1 cellular context compared by ENCODE assay signal in the genomic region with DNA sequence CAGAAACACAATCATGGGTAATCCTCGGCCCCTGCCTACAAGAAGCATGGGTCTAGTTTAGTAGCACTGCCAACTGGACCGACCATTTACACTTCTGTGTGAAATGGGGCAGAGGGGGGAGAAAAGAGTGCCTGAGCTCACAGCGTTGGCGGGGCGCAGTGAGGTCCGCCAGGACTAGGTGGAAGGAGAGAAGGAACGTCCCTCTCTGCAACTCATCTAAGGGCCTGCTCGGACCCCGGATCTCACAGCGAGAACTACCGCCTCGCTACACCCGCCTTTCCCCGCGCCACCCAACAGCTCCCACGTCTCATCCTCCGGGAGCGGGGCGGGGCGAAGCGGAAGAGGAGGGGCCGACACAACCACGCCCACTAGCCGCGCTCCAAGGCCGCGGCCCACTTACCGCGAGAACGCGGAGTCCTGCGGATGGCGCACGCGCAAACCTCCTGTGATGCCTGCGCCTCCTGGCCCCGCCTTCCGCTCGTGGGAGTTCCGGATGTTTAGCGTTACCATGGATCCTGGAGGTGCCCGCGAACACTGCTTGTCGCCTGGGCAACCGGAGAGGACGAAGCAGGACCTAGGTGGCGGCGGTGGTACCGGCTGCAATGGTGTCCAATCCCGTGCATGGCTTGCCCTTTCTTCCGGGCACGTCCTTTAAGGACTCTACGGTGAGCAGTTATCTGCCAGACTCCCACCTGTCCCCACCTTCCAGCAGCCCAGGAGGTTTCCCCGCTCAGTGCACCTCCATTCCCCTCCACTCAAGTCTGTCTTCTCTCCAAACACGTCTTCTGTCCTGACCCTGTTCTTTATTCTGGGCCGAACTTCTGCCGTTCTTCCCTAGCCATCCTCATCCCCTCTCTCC.
A peak's percentile ranks its signal among the peaks of the same experiment; 100 is the strongest.
TF ChIP-seq lines count a peak whose summit lies in the region.

Gene EFHC1, plus strand, starts transcription at position 534 of the 859 bp plus-strand sequence. Its CDS starts 69 bp downstream, at position 603.

TF ChIP-seq in HepG2, 621 proteins besides CTCF, POLR2A, EP300 and RAD21 (continued from another document and continues in another):
- TF ChIP-seq, protein P1, sequence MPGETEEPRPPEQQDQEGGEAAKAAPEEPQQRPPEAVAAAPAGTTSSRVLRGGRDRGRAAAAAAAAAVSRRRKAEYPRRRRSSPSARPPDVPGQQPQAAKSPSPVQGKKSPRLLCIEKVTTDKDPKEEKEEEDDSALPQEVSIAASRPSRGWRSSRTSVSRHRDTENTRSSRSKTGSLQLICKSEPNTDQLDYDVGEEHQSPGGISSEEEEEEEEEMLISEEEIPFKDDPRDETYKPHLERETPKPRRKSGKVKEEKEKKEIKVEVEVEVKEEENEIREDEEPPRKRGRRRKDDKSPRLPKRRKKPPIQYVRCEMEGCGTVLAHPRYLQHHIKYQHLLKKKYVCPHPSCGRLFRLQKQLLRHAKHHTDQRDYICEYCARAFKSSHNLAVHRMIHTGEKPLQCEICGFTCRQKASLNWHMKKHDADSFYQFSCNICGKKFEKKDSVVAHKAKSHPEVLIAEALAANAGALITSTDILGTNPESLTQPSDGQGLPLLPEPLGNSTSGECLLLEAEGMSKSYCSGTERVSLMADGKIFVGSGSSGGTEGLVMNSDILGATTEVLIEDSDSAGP (CRISPR knock-in tag; IDR thresholded peaks at IDR 0.05; ENCODE audit: borderline replicate concordance), result peak; percentile 86
- TF ChIP-seq NR2F1 (CRISPR knock-in tag; IDR thresholded peaks at IDR 0.05) (no peak), FOXP4 (CRISPR knock-in tag; IDR thresholded peaks at IDR 0.05) (peak; percentile 54; the same call in 1 of the 2 replicates), ISX (CRISPR knock-in tag; conservative IDR thresholded peaks at IDR 0.05) (no peak), ZNF143 (CRISPR knock-in tag; IDR thresholded peaks at IDR 0.05) (peak; percentile 54; the same call in 1 of the 2 replicates), ZNF883 (CRISPR knock-in tag; IDR thresholded peaks at IDR 0.05; ENCODE audit: not compliant biosample characterization) (peak; percentile 92), PAX8 (CRISPR knock-in tag; IDR thresholded peaks at IDR 0.05; ENCODE audit: borderline replicate concordance) (peak; percentile 84; the same call in 1 of the 2 replicates), KLF16 (CRISPR knock-in tag; IDR thresholded peaks at IDR 0.05) (peak in 1 of 2 experiments; percentile 91; a peak in 2 of 4 replicates), PHF8 (CRISPR knock-in tag; IDR thresholded peaks at IDR 0.05) (peak; percentile 84), ZNF20 (CRISPR knock-in tag; IDR thresholded peaks at IDR 0.05) (no peak), TCF7 (IDR thresholded peaks at IDR 0.05; ENCODE audit: low read depth) (no peak), SP5 (CRISPR knock-in tag; IDR thresholded peaks at IDR 0.05; ENCODE audit: borderline replicate concordance, low read depth) (peak; percentile 98), NONO (IDR thresholded peaks at IDR 0.05) (no peak), NONO (CRISPR knock-in tag; conservative IDR thresholded peaks at IDR 0.05) (peak; percentile 86), SKIL (CRISPR knock-in tag; IDR thresholded peaks at IDR 0.05; ENCODE audit: borderline replicate concordance) (no peak), MIXL1 (CRISPR knock-in tag; IDR thresholded peaks at IDR 0.05) (peak; percentile 78), HDAC6 (IDR thresholded peaks at IDR 0.05; ENCODE audit: low read depth, low read length) (no peak), ZNF615 (CRISPR knock-in tag; IDR thresholded peaks at IDR 0.05; ENCODE audit: borderline replicate concordance) (no peak), LRRFIP1 (CRISPR knock-in tag; conservative IDR thresholded peaks at IDR 0.05) (no peak), ZNF317 (CRISPR knock-in tag; IDR thresholded peaks at IDR 0.05) (peak; percentile 66; the same call in 1 of the 2 replicates), ZNF367 (CRISPR knock-in tag; IDR thresholded peaks at IDR 0.05; ENCODE audit: borderline replicate concordance) (no peak)
- TF ChIP-seq, protein P2, sequence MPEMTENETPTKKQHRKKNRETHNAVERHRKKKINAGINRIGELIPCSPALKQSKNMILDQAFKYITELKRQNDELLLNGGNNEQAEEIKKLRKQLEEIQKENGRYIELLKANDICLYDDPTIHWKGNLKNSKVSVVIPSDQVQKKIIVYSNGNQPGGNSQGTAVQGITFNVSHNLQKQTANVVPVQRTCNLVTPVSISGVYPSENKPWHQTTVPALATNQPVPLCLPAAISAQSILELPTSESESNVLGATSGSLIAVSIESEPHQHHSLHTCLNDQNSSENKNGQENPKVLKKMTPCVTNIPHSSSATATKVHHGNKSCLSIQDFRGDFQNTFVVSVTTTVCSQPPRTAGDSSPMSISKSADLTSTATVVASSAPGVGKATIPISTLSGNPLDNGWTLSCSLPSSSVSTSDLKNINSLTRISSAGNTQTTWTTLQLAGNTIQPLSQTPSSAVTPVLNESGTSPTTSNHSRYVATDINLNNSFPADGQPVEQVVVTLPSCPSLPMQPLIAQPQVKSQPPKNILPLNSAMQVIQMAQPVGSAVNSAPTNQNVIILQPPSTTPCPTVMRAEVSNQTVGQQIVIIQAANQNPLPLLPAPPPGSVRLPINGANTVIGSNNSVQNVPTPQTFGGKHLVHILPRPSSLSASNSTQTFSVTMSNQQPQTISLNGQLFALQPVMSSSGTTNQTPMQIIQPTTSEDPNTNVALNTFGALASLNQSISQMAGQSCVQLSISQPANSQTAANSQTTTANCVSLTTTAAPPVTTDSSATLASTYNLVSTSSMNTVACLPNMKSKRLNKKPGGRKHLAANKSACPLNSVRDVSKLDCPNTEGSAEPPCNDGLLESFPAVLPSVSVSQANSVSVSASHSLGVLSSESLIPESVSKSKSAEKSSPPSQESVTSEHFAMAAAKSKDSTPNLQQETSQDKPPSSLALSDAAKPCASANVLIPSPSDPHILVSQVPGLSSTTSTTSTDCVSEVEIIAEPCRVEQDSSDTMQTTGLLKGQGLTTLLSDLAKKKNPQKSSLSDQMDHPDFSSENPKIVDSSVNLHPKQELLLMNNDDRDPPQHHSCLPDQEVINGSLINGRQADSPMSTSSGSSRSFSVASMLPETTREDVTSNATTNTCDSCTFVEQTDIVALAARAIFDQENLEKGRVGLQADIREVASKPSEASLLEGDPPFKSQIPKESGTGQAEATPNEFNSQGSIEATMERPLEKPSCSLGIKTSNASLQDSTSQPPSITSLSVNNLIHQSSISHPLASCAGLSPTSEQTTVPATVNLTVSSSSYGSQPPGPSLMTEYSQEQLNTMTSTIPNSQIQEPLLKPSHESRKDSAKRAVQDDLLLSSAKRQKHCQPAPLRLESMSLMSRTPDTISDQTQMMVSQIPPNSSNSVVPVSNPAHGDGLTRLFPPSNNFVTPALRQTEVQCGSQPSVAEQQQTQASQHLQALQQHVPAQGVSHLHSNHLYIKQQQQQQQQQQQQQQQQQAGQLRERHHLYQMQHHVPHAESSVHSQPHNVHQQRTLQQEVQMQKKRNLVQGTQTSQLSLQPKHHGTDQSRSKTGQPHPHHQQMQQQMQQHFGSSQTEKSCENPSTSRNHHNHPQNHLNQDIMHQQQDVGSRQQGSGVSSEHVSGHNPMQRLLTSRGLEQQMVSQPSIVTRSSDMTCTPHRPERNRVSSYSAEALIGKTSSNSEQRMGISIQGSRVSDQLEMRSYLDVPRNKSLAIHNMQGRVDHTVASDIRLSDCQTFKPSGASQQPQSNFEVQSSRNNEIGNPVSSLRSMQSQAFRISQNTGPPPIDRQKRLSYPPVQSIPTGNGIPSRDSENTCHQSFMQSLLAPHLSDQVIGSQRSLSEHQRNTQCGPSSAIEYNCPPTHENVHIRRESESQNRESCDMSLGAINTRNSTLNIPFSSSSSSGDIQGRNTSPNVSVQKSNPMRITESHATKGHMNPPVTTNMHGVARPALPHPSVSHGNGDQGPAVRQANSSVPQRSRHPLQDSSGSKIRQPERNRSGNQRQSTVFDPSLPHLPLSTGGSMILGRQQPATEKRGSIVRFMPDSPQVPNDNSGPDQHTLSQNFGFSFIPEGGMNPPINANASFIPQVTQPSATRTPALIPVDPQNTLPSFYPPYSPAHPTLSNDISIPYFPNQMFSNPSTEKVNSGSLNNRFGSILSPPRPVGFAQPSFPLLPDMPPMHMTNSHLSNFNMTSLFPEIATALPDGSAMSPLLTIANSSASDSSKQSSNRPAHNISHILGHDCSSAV (CRISPR knock-in tag; IDR thresholded peaks at IDR 0.05; ENCODE audit: borderline replicate concordance), result peak; percentile 70; the same call in 1 of the 2 replicates
- TF ChIP-seq, protein P3, sequence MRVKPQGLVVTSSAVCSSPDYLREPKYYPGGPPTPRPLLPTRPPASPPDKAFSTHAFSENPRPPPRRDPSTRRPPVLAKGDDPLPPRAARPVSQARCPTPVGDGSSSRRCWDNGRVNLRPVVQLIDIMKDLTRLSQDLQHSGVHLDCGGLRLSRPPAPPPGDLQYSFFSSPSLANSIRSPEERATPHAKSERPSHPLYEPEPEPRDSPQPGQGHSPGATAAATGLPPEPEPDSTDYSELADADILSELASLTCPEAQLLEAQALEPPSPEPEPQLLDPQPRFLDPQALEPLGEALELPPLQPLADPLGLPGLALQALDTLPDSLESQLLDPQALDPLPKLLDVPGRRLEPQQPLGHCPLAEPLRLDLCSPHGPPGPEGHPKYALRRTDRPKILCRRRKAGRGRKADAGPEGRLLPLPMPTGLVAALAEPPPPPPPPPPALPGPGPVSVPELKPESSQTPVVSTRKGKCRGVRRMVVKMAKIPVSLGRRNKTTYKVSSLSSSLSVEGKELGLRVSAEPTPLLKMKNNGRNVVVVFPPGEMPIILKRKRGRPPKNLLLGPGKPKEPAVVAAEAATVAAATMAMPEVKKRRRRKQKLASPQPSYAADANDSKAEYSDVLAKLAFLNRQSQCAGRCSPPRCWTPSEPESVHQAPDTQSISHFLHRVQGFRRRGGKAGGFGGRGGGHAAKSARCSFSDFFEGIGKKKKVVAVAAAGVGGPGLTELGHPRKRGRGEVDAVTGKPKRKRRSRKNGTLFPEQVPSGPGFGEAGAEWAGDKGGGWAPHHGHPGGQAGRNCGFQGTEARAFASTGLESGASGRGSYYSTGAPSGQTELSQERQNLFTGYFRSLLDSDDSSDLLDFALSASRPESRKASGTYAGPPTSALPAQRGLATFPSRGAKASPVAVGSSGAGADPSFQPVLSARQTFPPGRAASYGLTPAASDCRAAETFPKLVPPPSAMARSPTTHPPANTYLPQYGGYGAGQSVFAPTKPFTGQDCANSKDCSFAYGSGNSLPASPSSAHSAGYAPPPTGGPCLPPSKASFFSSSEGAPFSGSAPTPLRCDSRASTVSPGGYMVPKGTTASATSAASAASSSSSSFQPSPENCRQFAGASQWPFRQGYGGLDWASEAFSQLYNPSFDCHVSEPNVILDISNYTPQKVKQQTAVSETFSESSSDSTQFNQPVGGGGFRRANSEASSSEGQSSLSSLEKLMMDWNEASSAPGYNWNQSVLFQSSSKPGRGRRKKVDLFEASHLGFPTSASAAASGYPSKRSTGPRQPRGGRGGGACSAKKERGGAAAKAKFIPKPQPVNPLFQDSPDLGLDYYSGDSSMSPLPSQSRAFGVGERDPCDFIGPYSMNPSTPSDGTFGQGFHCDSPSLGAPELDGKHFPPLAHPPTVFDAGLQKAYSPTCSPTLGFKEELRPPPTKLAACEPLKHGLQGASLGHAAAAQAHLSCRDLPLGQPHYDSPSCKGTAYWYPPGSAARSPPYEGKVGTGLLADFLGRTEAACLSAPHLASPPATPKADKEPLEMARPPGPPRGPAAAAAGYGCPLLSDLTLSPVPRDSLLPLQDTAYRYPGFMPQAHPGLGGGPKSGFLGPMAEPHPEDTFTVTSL (CRISPR knock-in tag; IDR thresholded peaks at IDR 0.05; ENCODE audit: borderline replicate concordance), result peak; percentile 45; the same call in 1 of the 2 replicates
